ENCODE assay signal across 19 cellular contexts in genomic region chr22:35033635-35034296, GRCh38. TPM values are rescaled to one million over a fixed set of nuclear protein-coding genes. Genes with fewer than 3 reads are reported as not detected.
"Had no signal": no experiment of that assay in that cellular context is flagged by ENCODE, and none has a peak within 500 bp of the region (broad histone marks: within the 10 kb centered on the region; RNA-seq: fewer than 3 reads in every experiment).

No MANE protein-coding gene starts in this region.

- FAIRE-seq: colon, islet of Langerhans, pancreas had no signal

- ATAC-seq: effector memory CD8-positive, alpha-beta T cell; gastrocnemius medialis; heart right ventricle; left lobe of liver; natural killer cell treated with Interleukin-12 subunit alpha and Interleukin-12 subunit beta and Interleukin-15 and Interleukin-18, amount 100 ng/mL, for 72 hours; pancreas; right cardiac atrium had no signal

- DNase-seq: effector memory CD8-positive, alpha-beta T cell; gastrocnemius medialis; heart right ventricle; hypothalamus; kidney glomerular epithelial cell; occipital lobe; pancreas; right cardiac atrium; stimulated activated CD4-positive, alpha-beta T cell treated with anti-CD3 and anti-CD28 coated beads, Interleukin-2, amount 100 ng/mL, for 48 hours; tibial artery; upper lobe of left lung had no signal

RNA-seq across cellular contexts. Expression of gene ISX, which starts 32.2 kb away (rescaled TPM):
- total RNA-seq: esophagus muscularis mucosa; fibroblast of villous mesenchyme; heart right ventricle; left lobe of liver; natural killer cell treated with Interleukin-12 subunit alpha and Interleukin-12 subunit beta and Interleukin-15 and Interleukin-18, amount 100 ng/mL, for 72 hours; occipital lobe; right cardiac atrium; smooth muscle cell; temporal lobe; upper lobe of left lung had no signal
